In the genomic region with DNA sequence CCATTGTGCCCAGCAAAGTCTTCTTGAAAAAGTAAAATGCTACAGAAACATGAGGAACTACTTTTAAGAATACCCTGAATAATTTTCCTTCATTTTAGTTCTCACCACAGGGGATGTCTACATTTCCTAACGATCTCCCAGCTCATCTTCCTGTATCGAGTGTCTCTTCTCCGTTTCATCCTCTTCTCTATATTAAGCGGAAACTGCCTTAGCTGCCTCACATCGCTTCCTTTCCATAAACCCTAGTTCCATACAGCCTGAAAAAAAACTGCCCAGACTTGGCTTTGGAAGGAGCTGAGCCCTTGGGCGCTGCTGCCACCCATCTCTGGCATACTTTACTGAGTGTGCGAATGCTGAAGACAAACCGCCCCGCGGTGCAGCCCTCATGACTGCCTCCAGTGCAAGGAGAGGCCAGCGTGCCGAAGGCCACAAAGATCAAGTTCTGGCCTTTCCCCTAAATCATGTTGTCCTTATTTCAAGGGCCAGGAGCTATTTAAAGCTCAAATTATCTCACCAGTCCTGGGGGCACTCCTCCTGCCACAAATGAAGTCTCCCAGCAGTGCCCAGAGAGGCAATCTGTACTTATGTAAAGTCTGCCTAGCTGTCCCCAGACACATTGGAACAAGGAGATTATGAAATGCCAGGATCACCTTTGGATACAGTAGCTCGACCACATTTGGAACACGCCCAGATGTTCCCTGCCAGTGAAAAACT, we compare ENCODE assay signal across 10 cellular contexts. TPM values are rescaled to one million over a fixed set of nuclear protein-coding genes. Genes with fewer than 3 reads are reported as not detected.
DNase-seq lines count a peak whose midpoint lies in the region; ATAC-seq and TF ChIP-seq lines count a peak whose summit lies in the region.
"Had no signal": no experiment of that assay in that cellular context is flagged by ENCODE, and none has a peak within 500 bp of the region (broad histone marks: within the 10 kb centered on the region; RNA-seq: fewer than 3 reads in every experiment).

No MANE protein-coding gene starts in this region.

- no peak overlapping the region for H3K4me3 Mint-ChIP-seq in activated T-helper 1 cell treated with anti-CD3 and anti-CD28 coated beads, Interleukin-12 subunit alpha, Interleukin-12 subunit beta, Interleukin-2, Interleukin-4 antibody, amounts not matched to agents 30 ng/mL and 10 ng/mL and 1 ng/mL, durations not matched to agents 14 hours and 24 hours and 36 hours
- no peak overlapping the region for H3K4me3 Mint-ChIP-seq in progenitor cell of endocrine pancreas (ENCODE audit: low read depth)
- no peak overlapping the region for H3K4me3 Mint-ChIP-seq in activated CD8-positive, alpha-beta T cell treated with anti-CD3 and anti-CD28 coated beads for 36 hours

- H3K36me3 Mint-ChIP-seq in activated T-helper 1 cell treated with anti-CD3 and anti-CD28 coated beads, Interleukin-12 subunit alpha, Interleukin-12 subunit beta, Interleukin-2, Interleukin-4 antibody, amounts not matched to agents 30 ng/mL and 10 ng/mL and 1 ng/mL, durations not matched to agents 14 hours and 24 hours and 36 hours (ENCODE audit: low read depth), result peaks cover 28% of the 10 kb centered on the region
- H3K36me3 Mint-ChIP-seq in progenitor cell of endocrine pancreas (ENCODE audit: insufficient read depth), result peaks cover 21% of the 10 kb centered on the region
- peaks cover 46% of the 10 kb centered on the region for H3K36me3 Mint-ChIP-seq in activated CD8-positive, alpha-beta T cell treated with anti-CD3 and anti-CD28 coated beads for 36 hours (ENCODE audit: low read depth)

- H3K27ac ChIP-seq in BLaER1 (no peak overlapping the region), left ventricle myocardium inferior (replicated peaks) (peak overlapping the region; percentile 90)

- no peak for ATAC-seq in HG02759 (IDR thresholded peaks at IDR 0.05; ENCODE audit: unreplicated experiment)
- no peak for ATAC-seq in activated CD8-positive, alpha-beta T cell treated with anti-CD3 and anti-CD28 coated beads for 36 hours
- ATAC-seq in HG02623 (IDR thresholded peaks at IDR 0.05; ENCODE audit: unreplicated experiment), result no peak

- peaks cover 36% of the 10 kb centered on the region for H3K4me1 Mint-ChIP-seq in activated T-helper 1 cell treated with anti-CD3 and anti-CD28 coated beads, Interleukin-12 subunit alpha, Interleukin-12 subunit beta, Interleukin-2, Interleukin-4 antibody, amounts not matched to agents 30 ng/mL and 10 ng/mL and 1 ng/mL, durations not matched to agents 14 hours and 24 hours and 36 hours (ENCODE audit: low read depth)
- peaks cover 14% of the 10 kb centered on the region for H3K4me1 Mint-ChIP-seq in progenitor cell of endocrine pancreas (ENCODE audit: low read depth)
- H3K4me1 Mint-ChIP-seq in activated CD8-positive, alpha-beta T cell treated with anti-CD3 and anti-CD28 coated beads for 36 hours (ENCODE audit: low read depth), result peaks cover 46% of the 10 kb centered on the region

- no peak for DNase-seq in activated T-helper 1 cell treated with anti-CD3 and anti-CD28 coated beads, Interleukin-12 subunit alpha, Interleukin-12 subunit beta, Interleukin-2, Interleukin-4 antibody, amounts not matched to agents 30 ng/mL and 10 ng/mL and 1 ng/mL, durations not matched to agents 14 hours and 24 hours and 36 hours (ENCODE audit: low spot score)
- DNase-seq in left ventricle myocardium inferior (peak; percentile 80), progenitor cell of endocrine pancreas (ENCODE audit: low spot score, unreplicated experiment) (no peak), DMS53 (lab: John Stamatoyannopoulos, UW) (no peak)
- no peak for DNase-seq in activated CD8-positive, alpha-beta T cell treated with anti-CD3 and anti-CD28 coated beads for 36 hours
- DNase-seq: activated gamma-delta T cell; effector CD4-positive, alpha-beta T cell had no signal

- H4K20me1 ChIP-seq in BLaER1, result peaks cover 100% of the 10 kb centered on the region

- H3K9me3 ChIP-seq in BLaER1 (no peaks in the 10 kb centered on the region), left ventricle myocardium inferior (replicated peaks) (no peaks in the 10 kb centered on the region)

- H3K27me3 Mint-ChIP-seq in activated T-helper 1 cell treated with anti-CD3 and anti-CD28 coated beads, Interleukin-12 subunit alpha, Interleukin-12 subunit beta, Interleukin-2, Interleukin-4 antibody, amounts not matched to agents 30 ng/mL and 10 ng/mL and 1 ng/mL, durations not matched to agents 14 hours and 24 hours and 36 hours (ENCODE audit: insufficient read depth), result no peaks in the 10 kb centered on the region
- no peaks in the 10 kb centered on the region for H3K27me3 Mint-ChIP-seq in progenitor cell of endocrine pancreas
- no peaks in the 10 kb centered on the region for H3K27me3 Mint-ChIP-seq in activated CD8-positive, alpha-beta T cell treated with anti-CD3 and anti-CD28 coated beads for 36 hours

- H3K9ac ChIP-seq in BLaER1, result 0 out of 2 replicates have a peak overlapping the region, but pooled peaks have one; percentile 10

- TF ChIP-seq CTCF in left ventricle myocardium inferior (IDR thresholded peaks at IDR 0.05; ENCODE audit: borderline replicate concordance), result no peak
- TF ChIP-seq CTCF in progenitor cell of endocrine pancreas (IDR thresholded peaks at IDR 0.05; ENCODE audit: unreplicated experiment), result no peak
- no peak for TF ChIP-seq CTCF in activated CD8-positive, alpha-beta T cell treated with anti-CD3 and anti-CD28 coated beads for 36 hours (IDR thresholded peaks at IDR 0.05)

- POLR2A ChIA-PET in activated CD8-positive, alpha-beta T cell treated with anti-CD3 and anti-CD28 coated beads for 36 hours (lab: Charles Lee), result interaction anchor here (1.2 to 1.4 kb wide), 3 partner anchors 9 to 15 kb away, joined by 4 to 8 read pairs (median 6); no protein-coding TSS in a partner anchor

- H3K4me2 ChIP-seq in BLaER1, result no peak overlapping the region

- H3K27me3 ChIP-seq in BLaER1 (no peaks in the 10 kb centered on the region), left ventricle myocardium inferior (ENCODE audit: low read depth) (no peaks in the 10 kb centered on the region)

- H3K4me1 ChIP-seq in BLaER1 (peaks cover 37% of the 10 kb centered on the region), left ventricle myocardium inferior (peaks cover 99% of the 10 kb centered on the region)

- intact Hi-C loops in activated T-helper 1 cell treated with anti-CD3 and anti-CD28 coated beads, Interleukin-12 subunit alpha, Interleukin-12 subunit beta, Interleukin-2, Interleukin-4 antibody, amounts not matched to agents 30 ng/mL and 10 ng/mL and 1 ng/mL, durations not matched to agents 14 hours and 24 hours and 36 hours (cut with micrococcal nuclease), result no loop called here
- intact Hi-C loops in left ventricle myocardium inferior (cut with micrococcal nuclease), result no loop called here
- intact Hi-C loops in activated CD8-positive, alpha-beta T cell treated with anti-CD3 and anti-CD28 coated beads for 36 hours (cut with micrococcal nuclease), result no loop called here

- H3K36me3 ChIP-seq in BLaER1 (peaks cover 99% of the 10 kb centered on the region), left ventricle myocardium inferior (peaks cover 17% of the 10 kb centered on the region)

- no peak overlapping the region for H3K4me3 ChIP-seq in BLaER1
- H3K4me3 ChIP-seq in left ventricle myocardium inferior, result peak overlapping the region; percentile 34

- H3K9me3 Mint-ChIP-seq in activated T-helper 1 cell treated with anti-CD3 and anti-CD28 coated beads, Interleukin-12 subunit alpha, Interleukin-12 subunit beta, Interleukin-2, Interleukin-4 antibody, amounts not matched to agents 30 ng/mL and 10 ng/mL and 1 ng/mL, durations not matched to agents 14 hours and 24 hours and 36 hours, result no peaks in the 10 kb centered on the region
- H3K9me3 Mint-ChIP-seq in progenitor cell of endocrine pancreas (ENCODE audit: low read depth), result no peaks in the 10 kb centered on the region
- no peaks in the 10 kb centered on the region for H3K9me3 Mint-ChIP-seq in activated CD8-positive, alpha-beta T cell treated with anti-CD3 and anti-CD28 coated beads for 36 hours

- peak overlapping the region; percentile 2 for H3K27ac Mint-ChIP-seq in activated T-helper 1 cell treated with anti-CD3 and anti-CD28 coated beads, Interleukin-12 subunit alpha, Interleukin-12 subunit beta, Interleukin-2, Interleukin-4 antibody, amounts not matched to agents 30 ng/mL and 10 ng/mL and 1 ng/mL, durations not matched to agents 14 hours and 24 hours and 36 hours
- peak overlapping the region; percentile 29 for H3K27ac Mint-ChIP-seq in progenitor cell of endocrine pancreas
- H3K27ac Mint-ChIP-seq in activated CD8-positive, alpha-beta T cell treated with anti-CD3 and anti-CD28 coated beads for 36 hours, result no peak overlapping the region

- CTCF ChIA-PET in activated CD8-positive, alpha-beta T cell treated with anti-CD3 and anti-CD28 coated beads for 36 hours (lab: Charles Lee), result interaction anchor here (0.8 to 1.9 kb wide), 2 partner anchors 20 to 26 kb away, joined by 3 to 5 read pairs; no protein-coding TSS in a partner anchor

RNA-seq across cellular contexts. Expression of gene YWHAG, which starts 25.2 kb away (rescaled TPM):
- 165 and 167 TPM in 2 replicates for total RNA-seq in activated T-helper 1 cell treated with anti-CD3 and anti-CD28 coated beads, Interleukin-12 subunit alpha, Interleukin-12 subunit beta, Interleukin-2, Interleukin-4 antibody, amounts not matched to agents 30 ng/mL and 10 ng/mL and 1 ng/mL, durations not matched to agents 14 hours and 24 hours and 36 hours
- total RNA-seq in left ventricle myocardium inferior (223 TPM), progenitor cell of endocrine pancreas (132 and 136 TPM in 2 replicates)
- total RNA-seq in activated CD8-positive, alpha-beta T cell treated with anti-CD3 and anti-CD28 coated beads for 36 hours, result 100 to 1,000 TPM; 138 to 143 TPM

RNA-seq across cellular contexts. Expression of gene HSPB1, which starts 31.1 kb away (rescaled TPM):
- total RNA-seq in activated T-helper 1 cell treated with anti-CD3 and anti-CD28 coated beads, Interleukin-12 subunit alpha, Interleukin-12 subunit beta, Interleukin-2, Interleukin-4 antibody, amounts not matched to agents 30 ng/mL and 10 ng/mL and 1 ng/mL, durations not matched to agents 14 hours and 24 hours and 36 hours, result 78.4 and 87.2 TPM in 2 replicates
- total RNA-seq in left ventricle myocardium inferior (2,037 TPM), progenitor cell of endocrine pancreas (111 and 118 TPM in 2 replicates)
- 100 to 1,000 TPM; 104 to 109 TPM for total RNA-seq in activated CD8-positive, alpha-beta T cell treated with anti-CD3 and anti-CD28 coated beads for 36 hours

Comparison
In these comparisons a context has a peak if more than half of its experiments do, and no peak if none do; other contexts are left out.
1. RNA of gene HSPB1, which starts 31.1 kb away (total RNA-seq): 2,037 TPM in left ventricle myocardium inferior (single experiment); 111 to 118 TPM in progenitor cell of endocrine pancreas, 104 to 109 TPM in activated CD8-positive, alpha-beta T cell treated with anti-CD3 and anti-CD28 coated beads for 36 hours and 78.4 to 87.2 TPM in activated T-helper 1 cell treated with anti-CD3 and anti-CD28 coated beads, Interleukin-12 subunit alpha, Interleukin-12 subunit beta, Interleukin-2, Interleukin-4 antibody, amounts not matched to agents 30 ng/mL and 10 ng/mL and 1 ng/mL, durations not matched to agents 14 hours and 24 hours and 36 hours; every median in the first group is over 10 times any median in the second.